In genomic region chr5:120697147-120697546, GRCh38 we compare ENCODE assay signal across 16 cellular contexts.
"Had no signal": no experiment of that assay in that cellular context is flagged by ENCODE, and none has a peak within 500 bp of the region (broad histone marks: within the 10 kb centered on the region; RNA-seq: fewer than 3 reads in every experiment).

No MANE protein-coding gene starts in this region.

- H3K4me1 ChIP-seq: gastroesophageal sphincter, right atrium auricular region, sigmoid colon had no signal

- ATAC-seq: gastroesophageal sphincter; left lobe of liver; naive thymus-derived CD4-positive, alpha-beta T cell had no signal

- H3K27ac ChIP-seq: coronary artery, gastroesophageal sphincter, ovary, right atrium auricular region, sigmoid colon, skin epidermis had no signal

- H3K36me3 ChIP-seq: gastroesophageal sphincter, ovary, right atrium auricular region, sigmoid colon had no signal

- DNase-seq: effector CD4-positive, alpha-beta T cell; glutamatergic neuron; islet precursor cell; mammary epithelial cell; naive thymus-derived CD4-positive, alpha-beta T cell; nephron progenitor cell; ovary; sigmoid colon; stimulated activated CD4-positive, alpha-beta T cell treated with anti-CD3 and anti-CD28 coated beads, Interleukin-12 subunit alpha, Interleukin-12 subunit beta, amount 100 ng/mL, for 4 hours; stimulated activated naive CD4-positive, alpha-beta T cell treated with Interleukin-2 at 50 U/mL for 16 hours; trophoblast cell had no signal

- H3K4me3 ChIP-seq: coronary artery, gastroesophageal sphincter, ovary, right atrium auricular region, sigmoid colon, skin epidermis had no signal

- H3K9me3 ChIP-seq: gastroesophageal sphincter, ovary, right atrium auricular region, sigmoid colon had no signal

- H3K27me3 ChIP-seq: gastroesophageal sphincter, ovary, right atrium auricular region, sigmoid colon had no signal
